Comparison of ENCODE assay signal across 18 cellular contexts in genomic region chr1:177811461-177811860, GRCh38.
A peak's percentile ranks its signal among the peaks of the same experiment; 100 is the strongest.
DNase-seq lines count a peak whose midpoint lies in the region; ATAC-seq and TF ChIP-seq lines count a peak whose summit lies in the region.
"Had no signal": no experiment of that assay in that cellular context is flagged by ENCODE, and none has a peak within 500 bp of the region (broad histone marks: within the 10 kb centered on the region; RNA-seq: fewer than 3 reads in every experiment).

No MANE protein-coding gene starts in this region.

- DNase-seq in AG10803 (ENCODE audit: low read depth) (peak; percentile 1), LHCN-M2 (ENCODE audit: low read depth) (peak; percentile 50), left kidney (ENCODE audit: low read depth, low spot score) (peak; percentile 93), nephron progenitor cell (peak; percentile 9), T-cell (no peak), NCI-H2029 treated with DMSO at 0.1 percent for 48 hours (lab: John Stamatoyannopoulos, UW) (no peak), GM03348 (ENCODE audit: low spot score) (no peak)
- no peak for DNase-seq in activated naive CD4-positive, alpha-beta T cell treated with Interleukin-2 at 50 U/mL for 16 hours
- DNase-seq: ACHN; AML-193; CD4-positive, alpha-beta T cell; DMS153; DMS79; GDM1; GOT3; H7; HFFc6 had no signal

- H3K27ac Mint-ChIP-seq in nephron progenitor cell: peak overlapping the region; percentile 89
- H3K27ac Mint-ChIP-seq in T-cell: no peak overlapping the region
- H3K27ac Mint-ChIP-seq: CD4-positive, alpha-beta T cell; HFFc6 had no signal

- POLR2A ChIA-PET in T-cell (lab: Charles Lee): no interaction called here

- H3K4me1 Mint-ChIP-seq in nephron progenitor cell: peaks cover 48% of the 10 kb centered on the region
- no peaks in the 10 kb centered on the region for H3K4me1 Mint-ChIP-seq in T-cell

- H3K4me3 Mint-ChIP-seq in nephron progenitor cell: peak overlapping the region; percentile 14
- H3K4me3 Mint-ChIP-seq in T-cell: no peak overlapping the region
- H3K4me3 Mint-ChIP-seq: CD4-positive, alpha-beta T cell; HFFc6 had no signal

- CTCF ChIA-PET in T-cell (lab: Charles Lee): no interaction called here

- TF ChIP-seq CTCF in AG10803 (conservative IDR thresholded peaks at IDR 0.05; ENCODE audit: low read length) (no peak), nephron progenitor cell (IDR thresholded peaks at IDR 0.05) (no peak)

- peaks cover 25% of the 10 kb centered on the region for H3K9me3 Mint-ChIP-seq in nephron progenitor cell
- peaks cover 7 to 19% (median 17%) of the 10 kb centered on the region in 3 donors for H3K9me3 Mint-ChIP-seq in T-cell
- H3K9me3 Mint-ChIP-seq: CD4-positive, alpha-beta T cell had no signal

- H3K36me3 Mint-ChIP-seq in nephron progenitor cell (ENCODE audit: low read depth) (peaks cover 7% of the 10 kb centered on the region), T-cell (no peaks in the 10 kb centered on the region)

- no peak overlapping the region for H3K4me3 ChIP-seq in AG10803 (ENCODE audit: low read length)

- no peak for ATAC-seq in T-cell (replicated peaks in 1 of 4)
- ATAC-seq: HCT116 had no signal

- H3K27me3 Mint-ChIP-seq in nephron progenitor cell (ENCODE audit: low read depth, poor library complexity): peaks cover 7% of the 10 kb centered on the region
- H3K27me3 Mint-ChIP-seq in T-cell: no peaks in the 10 kb centered on the region
- H3K27me3 Mint-ChIP-seq: CD4-positive, alpha-beta T cell had no signal

Comparison
In these comparisons a context has a peak if more than half of its experiments do, and no peak if none do; other contexts are left out.
1. DNase-seq: peak in AG10803 (single experiment), LHCN-M2 (single experiment), left kidney (single experiment) and nephron progenitor cell (single experiment); none in T-cell (0 of 34), activated naive CD4-positive, alpha-beta T cell treated with Interleukin-2 at 50 U/mL for 16 hours (single experiment), NCI-H2029 treated with DMSO at 0.1 percent for 48 hours (single experiment) and GM03348 (single experiment).